In the genomic region with DNA sequence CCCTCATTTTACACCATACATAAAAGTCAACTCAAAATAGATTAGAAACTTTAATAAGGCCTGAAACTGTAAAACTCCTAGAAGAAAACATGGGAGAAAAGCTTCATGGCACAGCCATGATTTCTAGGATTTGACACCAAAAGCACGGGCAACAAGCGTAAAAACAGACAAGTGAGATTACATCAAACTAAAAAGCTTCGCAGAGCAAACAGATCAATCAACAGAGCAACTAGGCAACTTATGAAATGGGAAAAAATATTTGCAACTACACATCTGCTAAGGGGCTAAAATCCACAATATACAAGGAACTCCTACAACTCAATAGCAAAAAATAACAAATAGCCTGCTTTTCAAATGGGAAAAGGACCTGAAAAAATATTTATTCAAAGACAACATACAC, we compare ENCODE assay signal across 17 cellular contexts.
"Had no signal": no experiment of that assay in that cellular context is flagged by ENCODE, and none has a peak within 500 bp of the region (broad histone marks: within the 10 kb centered on the region; RNA-seq: fewer than 3 reads in every experiment).

No MANE protein-coding gene starts in this region.

- H3K4me3 ChIP-seq: hepatocyte, left ventricle myocardium inferior, neural progenitor cell, pancreas, thyroid gland had no signal

- H3K27me3 Mint-ChIP-seq: activated T-helper 17 cell treated with anti-CD3 and anti-CD28 coated beads, Interleukin-2, amount 50 U/mL, for 72 hours; stimulated activated naive B cell treated with anti-CD40 and anti-IgM and Interleukin-4, amounts not matched to agents 10 μg/mL and 1 μg/mL and 100 μg/mL, for 72 hours had no signal

- H3K36me3 ChIP-seq: left ventricle myocardium inferior, pancreas, thyroid gland had no signal

- H3K4me1 ChIP-seq: neural progenitor cell had no signal

- H3K4me2 ChIP-seq: hepatocyte, neural progenitor cell had no signal

- H3K27me3 ChIP-seq: hepatocyte, neural progenitor cell, pancreas, thyroid gland had no signal

- H3K4me3 Mint-ChIP-seq: activated T-helper 17 cell treated with anti-CD3 and anti-CD28 coated beads, Interleukin-2, amount 50 U/mL, for 72 hours; neural progenitor cell; stimulated activated naive B cell treated with anti-CD40 and anti-IgM and Interleukin-4, amounts not matched to agents 10 μg/mL and 1 μg/mL and 100 μg/mL, for 72 hours had no signal

- ATAC-seq: activated T-helper 17 cell treated with anti-CD3 and anti-CD28 coated beads, Interleukin-2, amount 50 U/mL, for 72 hours; esophagus mucosa; pancreas; stimulated activated naive B cell treated with anti-CD40 and anti-IgM and Interleukin-4, amounts not matched to agents 10 μg/mL and 1 μg/mL and 100 μg/mL, for 72 hours had no signal

- H3K27ac Mint-ChIP-seq: activated T-helper 17 cell treated with anti-CD3 and anti-CD28 coated beads, Interleukin-2, amount 50 U/mL, for 72 hours; neural progenitor cell had no signal

- DNase-seq: activated CD4-positive, CD25-positive, alpha-beta regulatory T cell treated with anti-CD3 and anti-CD28 coated beads, Interleukin-2, amount 50 U/mL, for 72 hours; activated naive CD4-positive, alpha-beta T cell treated with Interleukin-2 at 50 U/mL for 16 hours; amniotic stem cell; kidney; left ventricle myocardium inferior; mesendoderm; pancreas; stimulated activated naive B cell treated with anti-CD40 and anti-IgM and Interleukin-4, amounts not matched to agents 10 μg/mL and 1 μg/mL and 100 μg/mL, for 72 hours; T1000; thyroid gland had no signal

- H2AFZ ChIP-seq: hepatocyte, neural progenitor cell had no signal

- H3K9me3 ChIP-seq: pancreas, thyroid gland had no signal

- FAIRE-seq: colon, endometrium, kidney, pancreas, urothelium cell line had no signal

- H3K4me1 Mint-ChIP-seq: neural progenitor cell had no signal

- H3K27ac ChIP-seq: hepatocyte, left ventricle myocardium inferior, pancreas, thyroid gland had no signal

- H3K9ac ChIP-seq: neural progenitor cell had no signal
